ENCODE assay signal across 25 cellular contexts in the genomic region with DNA sequence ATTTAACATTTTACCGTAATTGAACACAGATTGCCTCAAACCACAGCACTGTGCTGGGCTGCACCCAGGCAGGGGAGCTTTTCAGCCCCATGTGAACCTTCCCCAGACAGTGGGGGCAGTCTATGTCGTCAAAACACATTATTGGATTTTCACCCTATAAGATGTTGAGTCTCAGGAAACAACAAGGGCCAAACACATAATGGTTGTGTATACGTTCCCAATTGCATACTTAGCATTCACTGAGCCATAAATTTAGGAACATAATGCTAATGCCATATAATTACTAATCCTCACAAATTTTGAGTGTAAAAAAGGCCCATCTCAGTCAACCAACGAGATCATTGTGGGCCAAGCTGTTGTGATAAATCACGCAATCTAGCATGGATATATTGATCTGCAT. TPM values are rescaled to one million over a fixed set of nuclear protein-coding genes. Genes with fewer than 3 reads are reported as not detected.
"Had no signal": no experiment of that assay in that cellular context is flagged by ENCODE, and none has a peak within 500 bp of the region (broad histone marks: within the 10 kb centered on the region; RNA-seq: fewer than 3 reads in every experiment).

No MANE protein-coding gene starts in this region.

- H3K9ac ChIP-seq: KMS-11, SK-N-SH had no signal

- H3K4me1 ChIP-seq: SJSA1 had no signal

- DNase-seq: Kasumi-1, MM.1S, NCI-H1092 treated with DMSO at 0.1 percent for 48 hours, NCI-H1436, NCI-H187, NCI-H2029, NCI-H2081 treated with DMSO at 0.1 percent for 48 hours, NCI-H2171, NCI-H226, NCI-H524, NCI-H526 treated with DMSO at 0.1 percent for 48 hours, NCI-H774, Right ventricle myocardium superior, RPMI8226, SIG-M5, SK-N-SH, SW 1271, T-cell had no signal

- H3K27me3 ChIP-seq: SJSA1 had no signal

- H3K4me3 ChIP-seq: K562, SJSA1 had no signal

- H3K4me2 ChIP-seq: KMS-11, SK-N-SH had no signal

- H3K27ac ChIP-seq: HL-60, KMS-11, SJSA1 had no signal

- H3K36me3 ChIP-seq: SJSA1 had no signal

- H3K9me3 ChIP-seq: SK-N-SH had no signal

- H3K9me2 ChIP-seq: SK-N-SH had no signal

RNA-seq across cellular contexts. Expression of a gene that starts 27.7 kb away (rescaled TPM):
- total RNA-seq: K562, M059J, NCI-H460, Right ventricle myocardium superior, SJSA1, T-cell had no signal
- polyA plus RNA-seq: IgD-negative memory B cell, K562, SK-N-SH had no signal
